28 cellular contexts compared by ENCODE assay signal in the genomic region with DNA sequence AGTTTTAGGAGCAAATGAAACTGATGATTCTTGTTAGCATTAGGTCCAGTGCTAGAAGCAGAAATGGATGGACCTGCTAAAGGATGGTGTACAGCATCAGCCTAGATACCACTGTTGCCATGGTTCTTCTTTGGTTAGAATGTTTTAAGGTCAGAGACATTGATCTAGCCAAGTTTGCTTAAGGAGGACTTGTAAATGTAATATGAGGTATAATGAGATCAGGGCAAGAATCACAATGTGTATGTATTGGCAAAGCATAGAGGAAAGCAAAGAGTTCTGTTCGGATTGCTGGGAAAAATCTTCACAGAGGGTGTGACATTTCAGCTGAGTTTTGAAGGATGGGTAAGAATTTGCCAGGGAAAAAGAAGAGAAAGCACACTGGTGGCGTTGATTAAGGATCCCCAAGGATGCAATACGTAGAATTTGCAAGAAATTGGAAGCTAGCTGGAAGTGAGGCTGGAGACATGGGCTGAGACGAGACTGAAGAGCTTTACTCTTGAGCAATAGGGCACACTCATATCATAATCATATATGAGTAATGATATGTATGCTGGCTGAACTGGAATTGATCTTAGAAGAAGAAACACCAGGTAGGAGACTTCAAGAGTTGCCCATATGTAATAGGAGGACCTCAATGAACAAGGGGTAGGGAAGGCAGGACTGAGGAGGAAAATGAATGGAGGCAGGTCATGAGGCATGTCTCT.
DNase-seq lines count a peak whose midpoint lies in the region; TF ChIP-seq lines count a peak whose summit lies in the region.
"Had no signal": no experiment of that assay in that cellular context is flagged by ENCODE, and none has a peak within 500 bp of the region (broad histone marks: within the 10 kb centered on the region; RNA-seq: fewer than 3 reads in every experiment).

No MANE protein-coding gene starts in this region.

- DNase-seq in ELR (ENCODE audit: low read depth) (peak; percentile 64), HFFc6 (peak; percentile 22), fibroblast of gingiva (ENCODE audit: low read depth) (peak; percentile 39), NCI-H748 (lab: John Stamatoyannopoulos, UW; ENCODE audit: unreplicated experiment) (no peak), GM20000 (ENCODE audit: low spot score) (no peak)
- no peak for DNase-seq in activated effector memory CD4-positive, alpha-beta T cell treated with anti-CD3 and anti-CD28 coated beads, Interleukin-2, amount 50 U/mL, for 16 hours
- DNase-seq in NK-92 treated with Interleukin-12 subunit alpha and Interleukin-12 subunit beta, amount 100 ng/mL, for 24 hours (lab: John Stamatoyannopoulos, UW), result no peak
- DNase-seq: activated gamma-delta T cell treated with Interleukin-2 at 50 U/mL for 16 hours; activated T-cell treated with anti-CD3 and anti-CD28 coated beads, Interleukin-2, amount 50 U/mL, for 24 hours; amniotic stem cell; DMS53; effector CD8-positive, alpha-beta T cell; left ventricle myocardium superior; NCI-H1105 treated with DMSO at 0.1 percent for 48 hours; NCI-H2081 treated with DMSO at 0.1 percent for 48 hours; NCI-H774; right lobe of liver; SK-N-SH; stimulated activated CD4-positive, alpha-beta T cell treated with anti-CD3 and anti-CD28 coated beads, Interleukin-12 subunit alpha, Interleukin-12 subunit beta, amount 100 ng/mL, for 4 hours; stimulated activated CD4-positive, alpha-beta T cell treated with anti-CD3 and anti-CD28 coated beads, Interleukin-4, amount 100 ng/mL, for 24 hours had no signal

- peaks cover 28% of the 10 kb centered on the region for H3K36me3 Mint-ChIP-seq in HFFc6 (ENCODE audit: low read depth)
- H3K36me3 Mint-ChIP-seq: IgD-negative memory B cell; stimulated activated effector memory CD8-positive, alpha-beta T cell treated with anti-CD3 and anti-CD28 coated beads, Interleukin-12 subunit alpha, Interleukin-12 subunit beta, amount 100 ng/mL, for 72 hours had no signal

- no peak for TF ChIP-seq CTCF in HFFc6 (IDR thresholded peaks at IDR 0.05)
- TF ChIP-seq CTCF in VCaP (conservative IDR thresholded peaks at IDR 0.05), result no peak
- no peak for TF ChIP-seq CTCF in GM20000 (IDR thresholded peaks at IDR 0.05; ENCODE audit: extremely low read depth, missing control alignments)

- no peak overlapping the region for H3K4me3 Mint-ChIP-seq in HFFc6
- H3K4me3 Mint-ChIP-seq: activated T-cell treated with anti-CD3 and anti-CD28 coated beads, Interleukin-2, amount 50 U/mL, for 24 hours; IgD-negative memory B cell; stimulated activated effector memory CD8-positive, alpha-beta T cell treated with anti-CD3 and anti-CD28 coated beads, Interleukin-12 subunit alpha, Interleukin-12 subunit beta, amount 100 ng/mL, for 72 hours; T-helper 1 cell treated with Interleukin-12 subunit alpha and Interleukin-12 subunit beta and Interleukin-4 antibody, amounts not matched to agents 30 μg/mL and 1 μg/mL, for 36 hours had no signal

- H3K9me3 Mint-ChIP-seq in HFFc6, result peaks cover 6% of the 10 kb centered on the region; the same call in 1 of the 2 replicates
- H3K9me3 Mint-ChIP-seq: T-helper 1 cell treated with Interleukin-12 subunit alpha and Interleukin-12 subunit beta and Interleukin-4 antibody, amounts not matched to agents 30 μg/mL and 1 μg/mL, for 36 hours had no signal

- H3K27ac Mint-ChIP-seq in HFFc6, result peak overlapping the region; percentile 15; the same call in 1 of the 2 replicates
- H3K27ac Mint-ChIP-seq: activated T-cell treated with anti-CD3 and anti-CD28 coated beads, Interleukin-2, amount 50 U/mL, for 24 hours; IgD-negative memory B cell; progenitor cell of endocrine pancreas; stimulated activated effector memory CD8-positive, alpha-beta T cell treated with anti-CD3 and anti-CD28 coated beads, Interleukin-12 subunit alpha, Interleukin-12 subunit beta, amount 100 ng/mL, for 72 hours; T-helper 1 cell treated with Interleukin-12 subunit alpha and Interleukin-12 subunit beta and Interleukin-4 antibody, amounts not matched to agents 30 μg/mL and 1 μg/mL, for 36 hours had no signal

- H3K4me1 Mint-ChIP-seq in HFFc6 (ENCODE audit: low read depth), result peaks cover 30% of the 10 kb centered on the region
- H3K4me1 Mint-ChIP-seq: stimulated activated effector memory CD8-positive, alpha-beta T cell treated with anti-CD3 and anti-CD28 coated beads, Interleukin-12 subunit alpha, Interleukin-12 subunit beta, amount 100 ng/mL, for 72 hours had no signal

- peak overlapping the region; percentile 73 for H3K27ac ChIP-seq in VCaP
- H3K27ac ChIP-seq: BLaER1, esophagus muscularis mucosa, neutrophil, right lobe of liver had no signal

- H3K27me3 Mint-ChIP-seq in HFFc6 (ENCODE audit: insufficient read depth), result no peaks in the 10 kb centered on the region
- H3K27me3 Mint-ChIP-seq: progenitor cell of endocrine pancreas had no signal

Comparison
In these comparisons a context has a peak if more than half of its experiments do, and no peak if none do; other contexts are left out.
1. DNase-seq: peak in ELR (single experiment), HFFc6 (single experiment) and fibroblast of gingiva (single experiment); none in activated effector memory CD4-positive, alpha-beta T cell treated with anti-CD3 and anti-CD28 coated beads, Interleukin-2, amount 50 U/mL, for 16 hours (single experiment), NCI-H748 (single experiment), GM20000 (single experiment) and NK-92 treated with Interleukin-12 subunit alpha and Interleukin-12 subunit beta, amount 100 ng/mL, for 24 hours (single experiment).